Comparison of ENCODE assay signal across 17 cellular contexts in the genomic region with DNA sequence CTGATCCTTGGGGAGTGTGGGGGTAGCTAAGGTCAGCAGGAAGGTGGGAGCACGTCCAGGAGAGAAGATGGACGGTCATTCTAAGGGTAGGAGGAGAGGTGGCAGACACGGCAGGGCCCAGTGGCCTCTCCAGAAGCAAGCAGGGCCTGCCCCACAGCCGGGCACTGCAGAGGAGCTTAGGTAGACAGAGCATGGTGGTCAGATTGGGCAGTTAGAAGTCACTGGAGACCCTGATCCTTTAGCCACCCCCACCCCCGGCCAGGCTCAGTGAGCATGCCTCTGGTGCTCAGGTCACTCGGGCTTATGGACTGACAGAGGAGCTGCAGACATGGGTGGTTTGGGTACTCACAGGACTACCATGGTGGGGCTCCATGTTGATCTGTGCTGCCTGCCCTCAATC.
"Had no signal": no experiment of that assay in that cellular context is flagged by ENCODE, and none has a peak within 500 bp of the region (broad histone marks: within the 10 kb centered on the region; RNA-seq: fewer than 3 reads in every experiment).

No MANE protein-coding gene starts in this region.

- H3K9me3 ChIP-seq: psoas muscle, right lobe of liver, suprapubic skin, upper lobe of left lung had no signal

- H3K9me3 Mint-ChIP-seq: activated T-helper 1 cell treated with anti-CD3 and anti-CD28 coated beads, Interleukin-12 subunit alpha, Interleukin-12 subunit beta, Interleukin-2, Interleukin-4 antibody, amounts not matched to agents 30 ng/mL and 10 ng/mL and 1 ng/mL, durations not matched to agents 14 hours and 24 hours and 36 hours; endodermal cell; natural killer cell treated with Interleukin-12 subunit alpha and Interleukin-12 subunit beta and Interleukin-15 and Interleukin-18, amount 100 ng/mL, for 72 hours had no signal

- H3K4me3 Mint-ChIP-seq: activated T-helper 1 cell treated with anti-CD3 and anti-CD28 coated beads, Interleukin-12 subunit alpha, Interleukin-12 subunit beta, Interleukin-2, Interleukin-4 antibody, amounts not matched to agents 30 ng/mL and 10 ng/mL and 1 ng/mL, durations not matched to agents 14 hours and 24 hours and 36 hours; endodermal cell; natural killer cell treated with Interleukin-12 subunit alpha and Interleukin-12 subunit beta and Interleukin-15 and Interleukin-18, amount 100 ng/mL, for 72 hours had no signal

- H3K27me3 ChIP-seq: brain microvascular endothelial cell, foreskin keratinocyte, right lobe of liver, suprapubic skin, upper lobe of left lung had no signal

- H3K27ac ChIP-seq: brain microvascular endothelial cell, foreskin keratinocyte, psoas muscle, right lobe of liver, suprapubic skin, upper lobe of left lung had no signal

- H3K4me1 ChIP-seq: psoas muscle, right lobe of liver had no signal

- DNase-seq: activated CD4-positive, alpha-beta T cell treated with anti-CD3 and anti-CD28 coated beads for 1 hour; activated CD4-positive, alpha-beta T cell treated with anti-CD3 and anti-CD28 coated beads, Interleukin-2, amount 50 U/mL, for 48 hours; amygdala; endodermal cell; left colon; occipital lobe; psoas muscle; right lobe of liver; stimulated activated CD4-positive, alpha-beta T cell treated with anti-CD3 and anti-CD28 coated beads, Interleukin-2, amount 100 ng/mL, for 24 hours; stimulated activated naive CD8-positive, alpha-beta T cell treated with anti-CD3 and anti-CD28 coated beads, Interleukin-15, Interleukin-2, amounts not matched to agents 100 U/mL and 50 U/mL, for 24 hours; upper lobe of left lung had no signal

- H3K36me3 ChIP-seq: brain microvascular endothelial cell had no signal

- H3K27me3 Mint-ChIP-seq: natural killer cell treated with Interleukin-12 subunit alpha and Interleukin-12 subunit beta and Interleukin-15 and Interleukin-18, amount 100 ng/mL, for 72 hours had no signal

- H3K27ac Mint-ChIP-seq: activated naive CD4-positive, alpha-beta T cell treated with anti-CD3 and anti-CD28 coated beads, Interleukin-2, amount 50 U/mL, for 72 hours; activated T-helper 1 cell treated with anti-CD3 and anti-CD28 coated beads, Interleukin-12 subunit alpha, Interleukin-12 subunit beta, Interleukin-2, Interleukin-4 antibody, amounts not matched to agents 30 ng/mL and 10 ng/mL and 1 ng/mL, durations not matched to agents 14 hours and 24 hours and 36 hours; endodermal cell; natural killer cell treated with Interleukin-12 subunit alpha and Interleukin-12 subunit beta and Interleukin-15 and Interleukin-18, amount 100 ng/mL, for 72 hours had no signal

- ATAC-seq: activated naive CD4-positive, alpha-beta T cell treated with anti-CD3 and anti-CD28 coated beads, Interleukin-2, amount 50 U/mL, for 72 hours; left colon; natural killer cell treated with Interleukin-12 subunit alpha and Interleukin-12 subunit beta and Interleukin-15 and Interleukin-18, amount 100 ng/mL, for 72 hours; psoas muscle; right lobe of liver; stimulated activated naive CD8-positive, alpha-beta T cell treated with anti-CD3 and anti-CD28 coated beads, Interleukin-15, Interleukin-2, amounts not matched to agents 100 U/mL and 50 U/mL, for 24 hours had no signal

- H3K4me1 Mint-ChIP-seq: endodermal cell had no signal

- H3K4me3 ChIP-seq: psoas muscle, right lobe of liver, suprapubic skin, upper lobe of left lung had no signal
